Comparison of ENCODE assay signal across 20 cellular contexts in genomic region chr9:81146684-81147337, GRCh38.
A peak's percentile ranks its signal among the peaks of the same experiment; 100 is the strongest.
DNase-seq lines count a peak whose midpoint lies in the region; ATAC-seq, FAIRE-seq and TF ChIP-seq lines count a peak whose summit lies in the region.
"Had no signal": no experiment of that assay in that cellular context is flagged by ENCODE, and none has a peak within 500 bp of the region (broad histone marks: within the 10 kb centered on the region; RNA-seq: fewer than 3 reads in every experiment).

No MANE protein-coding gene starts in this region.

- H3K9me3 ChIP-seq in DND-41 (ENCODE audit: insufficient read depth, low read length, severe bottlenecking) (peaks cover 3% of the 10 kb centered on the region), endothelial cell of umbilical vein (replicated peaks; ENCODE audit: control insufficient read depth, insufficient read depth, low read length) (no peaks in the 10 kb centered on the region), lung (ENCODE audit: control insufficient read depth in 2 of 2, insufficient read depth in 1 of 2, low read length in 1 of 2) (no peaks in the 10 kb centered on the region)

- H3K9ac ChIP-seq in DND-41 (ENCODE audit: low read depth, low read length) (peak overlapping the region; percentile 25; the same call in 1 of the 2 replicates), endothelial cell of umbilical vein (replicated peaks; ENCODE audit: extremely low read depth, insufficient read depth, low read length) (no peak overlapping the region)

- TF ChIP-seq CTCF in DND-41 (IDR thresholded peaks at IDR 0.05; ENCODE audit: borderline replicate concordance, extremely low read depth, low read length, poor library complexity, severe bottlenecking) (no peak), endothelial cell of umbilical vein (IDR thresholded peaks at IDR 0.05; ENCODE audit: extremely low read depth in 1 of 2, insufficient read depth in 1 of 2, low read depth in 1 of 2, low read length in 2 of 2) (no peak), lung (IDR thresholded peaks at IDR 0.05; ENCODE audit: control extremely low read depth, extremely low read depth) (no peak), coronary artery (IDR thresholded peaks at IDR 0.05) (no peak)

- WGBS in lung, 2 donors, result 70 to 86% methylated on average over 4 of the region's 4 CpGs

- H3K4me1 ChIP-seq in DND-41 (ENCODE audit: insufficient read depth, low read length) (peaks cover 27% of the 10 kb centered on the region), endothelial cell of umbilical vein (ENCODE audit: control insufficient read depth, extremely low read depth, insufficient read depth, low read length) (no peaks in the 10 kb centered on the region), lung (ENCODE audit: control insufficient read depth in 2 of 2, insufficient read depth in 2 of 2, low read length in 2 of 2) (no peaks in the 10 kb centered on the region)

- H3K36me3 ChIP-seq in DND-41 (ENCODE audit: insufficient read depth, low read length), result no peaks in the 10 kb centered on the region
- no peaks in the 10 kb centered on the region for H3K36me3 ChIP-seq in endothelial cell of umbilical vein (ENCODE audit: control insufficient read depth in 2 of 2, extremely low read depth in 1 of 2, insufficient read depth in 2 of 2, low read length in 2 of 2)
- no peaks in the 10 kb centered on the region for H3K36me3 ChIP-seq in lung (ENCODE audit: control insufficient read depth in 2 of 2, insufficient read depth in 2 of 2, low read length in 2 of 2)

- intact Hi-C loops in endothelial cell of umbilical vein (cut with micrococcal nuclease), result no loop called here

- dilution Hi-C loops in endothelial cell of umbilical vein (cut with MboI; ENCODE audit: extremely low pct_ligation_motif_present, low sequenced_read_pairs), result no loop called here

- DNase-seq in DND-41 (peak; percentile 44), NCI-H510A (lab: John Stamatoyannopoulos, UW) (peak; percentile 34), endothelial cell of umbilical vein (ENCODE audit: low read depth, low spot score) (no peak), lung (ENCODE audit: low spot score) (no peak), coronary artery (ENCODE audit: low spot score) (no peak), H4 (ENCODE audit: low spot score) (no peak)
- no peak for DNase-seq in stimulated activated CD4-positive, alpha-beta T cell treated with anti-CD3 and anti-CD28 coated beads, Interleukin-12 subunit alpha, Interleukin-12 subunit beta, amount 100 ng/mL, for 4 hours
- DNase-seq: activated B cell treated with CpG ODN at 0.5 μM for 24 hours; activated CD8-positive, alpha-beta memory T cell treated with anti-CD3 and anti-CD28 coated beads for 24 hours; amygdala; immature natural killer cell; NCI-H1092; NCI-H82; nephron progenitor cell; RPMI8226; T-cell had no signal

- H3K27me3 ChIP-seq in DND-41 (ENCODE audit: insufficient read depth, low read length, poor library complexity) (no peaks in the 10 kb centered on the region), endothelial cell of umbilical vein (ENCODE audit: control insufficient read depth in 2 of 2, insufficient read depth in 2 of 2, low read length in 2 of 2) (no peaks in the 10 kb centered on the region), lung (ENCODE audit: control insufficient read depth, insufficient read depth) (no peaks in the 10 kb centered on the region)

- no TSS peak for BruUV-seq in endothelial cell of umbilical vein (replicated peaks; lab: Mats Ljungman, UMichigan)

- FAIRE-seq in endothelial cell of umbilical vein (lab: Jason Lieb, UNC), result peak; percentile 8
- FAIRE-seq: GM18507, GM19239 had no signal

- no peak for TF ChIP-seq POLR2A in endothelial cell of umbilical vein (IDR thresholded peaks at IDR 0.05; ENCODE audit: low read depth, low read length)

- POLR2A ChIA-PET in endothelial cell of umbilical vein (lab: Charles Lee), result no interaction called here

- H3K79me2 ChIP-seq in DND-41 (ENCODE audit: insufficient read depth, low read length) (no peaks in the 10 kb centered on the region), endothelial cell of umbilical vein (ENCODE audit: control insufficient read depth, insufficient read depth, low read length) (no peaks in the 10 kb centered on the region)

- no peaks in the 10 kb centered on the region for H3K9me1 ChIP-seq in endothelial cell of umbilical vein (replicated peaks; ENCODE audit: control insufficient read depth, extremely low read depth, insufficient read depth, low read length)

- H4K20me1 ChIP-seq in DND-41 (ENCODE audit: insufficient read depth, low read length) (no peaks in the 10 kb centered on the region), endothelial cell of umbilical vein (replicated peaks; ENCODE audit: control insufficient read depth, extremely low read depth, insufficient read depth, low read length) (no peaks in the 10 kb centered on the region)

- ATAC-seq in DND-41 (ENCODE audit: insufficient read depth, low read depth) (peak; percentile 95), lung (ENCODE audit: insufficient read depth, low FRiP score) (peak; percentile 51), HG02938 (IDR thresholded peaks at IDR 0.05; ENCODE audit: unreplicated experiment) (no peak)
- ATAC-seq: activated T-helper 17 cell treated with anti-CD3 and anti-CD28 coated beads, Interleukin-2, amount 50 U/mL, for 72 hours; T-cell had no signal

- peak overlapping the region in 1 of 2 experiments; percentile 36; a peak in 1 of 4 replicates for H3K4me3 ChIP-seq in DND-41 (ENCODE audit: low read depth in 1 of 2, low read length in 2 of 2)
- H3K4me3 ChIP-seq in endothelial cell of umbilical vein (replicated peaks in 1 of 3; ENCODE audit: insufficient read depth in 1 of 3, low read depth in 1 of 3, low read length in 3 of 3), result no peak overlapping the region
- H3K4me3 ChIP-seq in lung, result no peak overlapping the region
- H3K4me3 ChIP-seq in coronary artery, result no peak overlapping the region

- CTCF ChIA-PET in endothelial cell of umbilical vein (lab: Charles Lee), result no interaction called here

- H3K4me2 ChIP-seq in DND-41 (ENCODE audit: insufficient read depth, low read length) (peak overlapping the region; percentile 59), endothelial cell of umbilical vein (ENCODE audit: insufficient read depth, low read length) (no peak overlapping the region)

- H3K27ac ChIP-seq in DND-41 (ENCODE audit: low read length) (peak overlapping the region; percentile 48), endothelial cell of umbilical vein (ENCODE audit: insufficient read depth, low read depth, low read length) (no peak overlapping the region), lung (ENCODE audit: low read depth in 1 of 2, low read length in 1 of 2) (no peak overlapping the region), coronary artery (no peak overlapping the region)

- H2AFZ ChIP-seq in DND-41 (ENCODE audit: low read depth, low read length), result peak overlapping the region; percentile 42
- no peak overlapping the region for H2AFZ ChIP-seq in endothelial cell of umbilical vein (ENCODE audit: low read depth, low read length)

TF ChIP-seq in endothelial cell of umbilical vein, 7 proteins besides CTCF, POLR2A, EP300 and RAD21:
- TF ChIP-seq FOS (IDR thresholded peaks at IDR 0.05; ENCODE audit: borderline replicate concordance, insufficient read depth, low read length) (no peak), POLR2AphosphoS5 (IDR thresholded peaks at IDR 0.05; ENCODE audit: insufficient read depth, low read depth, low read length) (no peak), GATA2 (IDR thresholded peaks at IDR 0.05; ENCODE audit: insufficient read depth, insufficient read length, low read depth, low read length) (no peak), MYC (IDR thresholded peaks at IDR 0.05; ENCODE audit: low read depth, low read length) (no peak), EZH2 (IDR thresholded peaks at IDR 0.05; ENCODE audit: borderline replicate concordance, low read depth, low read length, severe bottlenecking) (no peak), JUN (IDR thresholded peaks at IDR 0.05; ENCODE audit: borderline replicate concordance, insufficient read depth, insufficient read length, low read depth) (no peak), MAX (IDR thresholded peaks at IDR 0.05; ENCODE audit: insufficient read depth, insufficient read length) (no peak)

Comparison
In these comparisons a context has a peak if more than half of its experiments do, and no peak if none do; other contexts are left out.
1. DNase-seq: peak in DND-41 (single experiment) and NCI-H510A (single experiment); none in endothelial cell of umbilical vein (single experiment), lung (single experiment), stimulated activated CD4-positive, alpha-beta T cell treated with anti-CD3 and anti-CD28 coated beads, Interleukin-12 subunit alpha, Interleukin-12 subunit beta, amount 100 ng/mL, for 4 hours (single experiment), coronary artery (single experiment) and H4 (single experiment).